In the genomic region with DNA sequence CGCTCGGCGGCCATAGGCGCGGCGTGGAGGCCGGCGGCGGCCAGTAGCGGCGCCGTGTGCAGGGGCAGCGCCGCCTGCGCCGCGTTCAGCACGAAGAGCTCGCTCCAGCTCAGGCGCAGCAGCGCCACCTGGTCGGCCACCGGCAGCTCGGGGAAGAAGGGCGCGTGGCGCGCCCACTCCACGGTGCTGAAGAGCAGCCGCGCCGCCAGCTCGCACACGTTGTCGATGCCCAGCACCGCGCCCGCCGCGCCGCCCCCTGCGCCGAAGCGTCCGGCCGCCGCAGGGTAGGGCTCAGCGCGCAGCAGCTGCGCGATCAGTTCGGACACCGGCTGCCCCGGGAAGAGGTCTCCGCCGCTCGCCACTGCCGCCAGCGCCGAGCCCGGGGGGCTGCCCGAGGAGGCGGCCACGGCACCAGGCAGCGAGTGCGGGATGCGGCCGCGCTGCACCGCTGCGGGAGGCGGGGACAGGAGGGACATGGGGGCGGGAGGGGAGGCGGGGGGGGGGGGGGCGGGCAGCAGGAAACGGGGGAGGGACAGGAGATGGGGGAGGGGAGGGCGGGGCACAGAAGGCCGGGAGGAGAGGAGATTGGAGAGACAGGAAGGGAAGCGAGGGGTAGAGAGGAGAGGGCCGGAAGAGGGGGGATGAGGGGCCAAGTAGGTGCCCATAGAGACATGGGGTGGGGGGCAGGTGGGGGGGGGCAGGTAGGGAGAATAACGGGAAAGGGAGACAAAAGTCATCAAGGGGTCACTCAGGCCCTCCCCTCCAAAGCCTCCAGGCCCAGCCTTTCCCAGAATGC, we compare ENCODE assay signal across 8 cellular contexts. TPM values are rescaled to one million over a fixed set of nuclear protein-coding genes. Genes with fewer than 3 reads are reported as not detected.
DNase-seq lines count a peak whose midpoint lies in the region; ATAC-seq, FAIRE-seq and TF ChIP-seq lines count a peak whose summit lies in the region.

No MANE protein-coding gene starts in this region.

- H3K4me3 ChIP-seq in epithelial cell of proximal tubule (ENCODE audit: low read depth, low read length) (peak overlapping the region; percentile 45), muscle layer of colon (ENCODE audit: low read depth in 1 of 2, low read length in 2 of 2) (peak overlapping the region; percentile 27 to 38)

- peak overlapping the region; percentile 73 for H3K27ac ChIP-seq in muscle layer of colon (ENCODE audit: low read depth, low read length)

- ATAC-seq in HG03095 (IDR thresholded peaks at IDR 0.05; ENCODE audit: unreplicated experiment), result peak; percentile 43

- no peak for FAIRE-seq in H54 (lab: Jason Lieb, UNC)

- TF ChIP-seq POLR2A in H54 (IDR thresholded peaks at IDR 0.05; ENCODE audit: low read depth, low read length), result no peak

- H3K9ac ChIP-seq in muscle layer of colon (ENCODE audit: low read length), result no peak overlapping the region

- DNase-seq in NOMO-1 treated with DMSO at 0.1 percent for 48 hours (lab: John Stamatoyannopoulos, UW; ENCODE audit: unreplicated experiment) (peak; percentile 28), activated T-cell treated with anti-CD3 and anti-CD28 coated beads for 48 hours (ENCODE audit: low read depth) (peak; percentile 69), epithelial cell of proximal tubule (ENCODE audit: low read depth) (no peak), H54 (ENCODE audit: insufficient read length, low spot score) (no peak)
- peak; percentile 44 to 49 for DNase-seq in stimulated activated CD8-positive, alpha-beta memory T cell treated with anti-CD3 and anti-CD28 coated beads, Interleukin-7, amount 100 ng/mL, for 48 hours (ENCODE audit: extremely low read depth in 1 of 2, low read depth in 1 of 2)

- TF ChIP-seq CTCF in GM12874 (IDR thresholded peaks at IDR 0.05; ENCODE audit: insufficient read depth, low read depth, low read length) (peak; percentile 79), epithelial cell of proximal tubule (conservative IDR thresholded peaks at IDR 0.05; ENCODE audit: low read depth, low read length) (no peak)

- H3K36me3 ChIP-seq in muscle layer of colon (ENCODE audit: insufficient read depth, low read length), result peaks cover 26% of the 10 kb centered on the region

- H3K27me3 ChIP-seq in muscle layer of colon (ENCODE audit: control insufficient read depth in 1 of 2, insufficient read depth in 2 of 2, low read length in 2 of 2), result no peaks in the 10 kb centered on the region

- no peaks in the 10 kb centered on the region for H3K9me3 ChIP-seq in muscle layer of colon (ENCODE audit: low read length)

- H3K4me1 ChIP-seq in muscle layer of colon (ENCODE audit: insufficient read depth, low read length), result peaks cover 14% of the 10 kb centered on the region

RNA-seq across cellular contexts. Expression of a gene that starts 9.8 kb away (rescaled TPM):
- total RNA-seq in epithelial cell of proximal tubule, result 4.6 and 8.1 TPM in 2 replicates

RNA-seq across cellular contexts. Expression of a gene that starts 9.9 kb away (rescaled TPM):
- total RNA-seq in epithelial cell of proximal tubule, result 122 and 131 TPM in 2 replicates

RNA-seq across cellular contexts. Expression of a gene that starts 20.7 kb away (rescaled TPM):
- 9.0 and 25.3 TPM in 2 replicates for total RNA-seq in epithelial cell of proximal tubule

RNA-seq across cellular contexts. Expression of a gene that starts 28.7 kb away (rescaled TPM):
- not detected in 2 replicates for total RNA-seq in epithelial cell of proximal tubule

RNA-seq across cellular contexts. Expression of a gene that starts 31.4 kb away (rescaled TPM):
- total RNA-seq in epithelial cell of proximal tubule, result 125 and 141 TPM in 2 replicates

Comparison
In these comparisons a context has a peak if more than half of its experiments do, and no peak if none do; other contexts are left out.
1. DNase-seq: peak in NOMO-1 treated with DMSO at 0.1 percent for 48 hours (single experiment), activated T-cell treated with anti-CD3 and anti-CD28 coated beads for 48 hours (single experiment) and stimulated activated CD8-positive, alpha-beta memory T cell treated with anti-CD3 and anti-CD28 coated beads, Interleukin-7, amount 100 ng/mL, for 48 hours (2 of 2); none in epithelial cell of proximal tubule (single experiment) and H54 (single experiment).